ENCODE assay signal across 9 cellular contexts in the genomic region with DNA sequence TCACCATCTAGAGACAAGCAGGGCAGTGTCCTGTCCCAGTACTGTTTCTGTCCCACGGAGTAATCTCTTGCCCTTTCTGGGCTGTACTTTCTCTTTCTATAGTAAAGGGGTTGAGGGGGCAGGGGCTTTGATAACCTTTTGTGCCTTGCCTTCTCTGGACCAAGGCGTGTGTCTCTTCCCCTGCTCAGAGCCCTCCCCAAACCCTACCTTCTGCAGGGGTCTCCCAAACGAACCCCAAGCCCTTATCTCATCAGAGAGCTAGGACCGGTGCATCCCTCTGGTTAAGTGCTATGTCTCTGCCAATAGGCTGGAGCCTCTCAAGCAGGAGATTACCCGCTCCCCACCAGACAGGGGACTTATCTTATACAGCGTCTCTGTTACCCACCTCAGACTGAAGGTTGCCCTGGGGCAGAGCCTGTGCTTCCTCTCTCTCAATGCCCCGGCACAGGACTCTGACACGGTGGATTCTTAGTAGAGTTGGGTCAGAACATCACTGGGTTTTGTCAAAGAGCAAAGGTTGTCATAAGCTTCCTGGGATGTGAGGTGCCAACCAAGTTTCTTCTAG. TPM values are rescaled to one million over a fixed set of nuclear protein-coding genes. Genes with fewer than 3 reads are reported as not detected.
DNase-seq lines count a peak whose midpoint lies in the region; ATAC-seq and TF ChIP-seq lines count a peak whose summit lies in the region.
"Had no signal": no experiment of that assay in that cellular context is flagged by ENCODE, and none has a peak within 500 bp of the region (broad histone marks: within the 10 kb centered on the region; RNA-seq: fewer than 3 reads in every experiment).

No MANE protein-coding gene starts in this region.

- no peak overlapping the region for H3K4me3 ChIP-seq in H7 (ENCODE audit: insufficient read depth, low read depth, low read length)
- peak overlapping the region; percentile 98 for H3K4me3 ChIP-seq in WI38 (ENCODE audit: low read depth, low read length)
- peak overlapping the region; percentile 98 for H3K4me3 ChIP-seq in fibroblast of villous mesenchyme (ENCODE audit: low read depth, low read length)
- peak overlapping the region; percentile 59 to 99 (median 83) for H3K4me3 ChIP-seq in spleen

- no peak for TF ChIP-seq POLR2A in spleen (IDR thresholded peaks at IDR 0.05)

- WGBS in spleen, 5 donors, result 2 to 14% (median 10%) methylated on average over 6 to 8 of the region's 8 CpGs

- H3K36me3 ChIP-seq in H7 (replicated peaks; ENCODE audit: control insufficient read depth, insufficient read depth, low read length) (peaks cover 7% of the 10 kb centered on the region), spleen (peaks cover 0 to 49% (median 21%) of the 10 kb centered on the region in 6 donors)

- TF ChIP-seq CTCF in WI38 (IDR thresholded peaks at IDR 0.05; ENCODE audit: low read depth, low read length) (no peak), fibroblast of villous mesenchyme (IDR thresholded peaks at IDR 0.05; ENCODE audit: insufficient read depth, low read depth, low read length) (no peak), spleen (IDR thresholded peaks at IDR 0.05 in 8 of 11, conservative IDR thresholded peaks at IDR 0.05 in 3 of 11) (no peak)

- ATAC-seq in GM18867 (IDR thresholded peaks at IDR 0.05; ENCODE audit: unreplicated experiment) (no peak), HG03045 (IDR thresholded peaks at IDR 0.05; ENCODE audit: unreplicated experiment) (no peak)

- peak overlapping the region; percentile 76 to 99 (median 97) for H3K27ac ChIP-seq in spleen

- DNase-seq in H7 (peak; percentile 42), fibroblast of villous mesenchyme (ENCODE audit: low read depth) (peak; percentile 28), spleen (no peak), NCI-H345 (lab: John Stamatoyannopoulos, UW) (no peak), medulla oblongata (ENCODE audit: extremely low spot score) (no peak)
- DNase-seq: activated CD4-positive, CD25-positive, alpha-beta regulatory T cell treated with anti-CD3 and anti-CD28 coated beads, Interleukin-2, amount 50 U/mL, for 72 hours had no signal

- peaks cover 42 to 90% (median 79%) of the 10 kb centered on the region in 6 donors for H3K4me1 ChIP-seq in spleen

- no peaks in the 10 kb centered on the region for H3K27me3 ChIP-seq in H7 (ENCODE audit: control insufficient read depth, insufficient read depth, low read length)
- H3K27me3 ChIP-seq in spleen (replicated peaks in 1 of 7), result no peaks in the 10 kb centered on the region

- intact Hi-C loops in spleen (cut with DNase I; ENCODE audit: low total_unique reads), result loop anchor here (5.0 kb wide), 1 partner anchor 53 kb away; no protein-coding TSS in a partner anchor

- H3K9me3 ChIP-seq in spleen, result no peaks in the 10 kb centered on the region

RNA-seq across cellular contexts. Expression of gene PLEKHO2, which starts 2.9 kb away (rescaled TPM):
- total RNA-seq in H7 (2014; rRNA removed; shearing (Covaris generic)), result 14.5 and 17.0 TPM in 2 replicates
- total RNA-seq in fibroblast of villous mesenchyme (30.9 and 48.8 TPM in 2 replicates), spleen (100 to 1,000 TPM; 124 to 249 (median 156) TPM)
- polyA plus RNA-seq in spleen, result 100 to 1,000 TPM in 1 of 3 donors, 10 to 100 TPM in 2; 33.9 to 130 (median 40.3) TPM

RNA-seq across cellular contexts. Expression of gene PIF1, which starts 19.2 kb away (rescaled TPM):
- 100 and 124 TPM in 2 replicates for total RNA-seq in H7 (2014; rRNA removed; shearing (Covaris generic))
- total RNA-seq in fibroblast of villous mesenchyme (9.7 and 11.2 TPM in 2 replicates), spleen (10 to 100 TPM in 1 of 7 donors, 1 to 10 TPM in 6; 3.8 to 10.3 (median 6.6) TPM)
- polyA plus RNA-seq in spleen, result 1 to 10 TPM; 5.9 to 7.9 (median 7.7) TPM

Comparison
In these comparisons a context has a peak if more than half of its experiments do, and no peak if none do; other contexts are left out.
1. DNase-seq: peak in H7 (single experiment) and fibroblast of villous mesenchyme (single experiment); none in spleen (single experiment), NCI-H345 (single experiment) and medulla oblongata (single experiment).